ENCODE assay signal across 20 cellular contexts in genomic region chr12:85998074-85998473, GRCh38.
DNase-seq lines count a peak whose midpoint lies in the region; ATAC-seq and TF ChIP-seq lines count a peak whose summit lies in the region.
"Had no signal": no experiment of that assay in that cellular context is flagged by ENCODE, and none has a peak within 500 bp of the region (broad histone marks: within the 10 kb centered on the region; RNA-seq: fewer than 3 reads in every experiment).

No MANE protein-coding gene starts in this region.

- H2AK5ac ChIP-seq in mesendoderm (ENCODE audit: low read length), result no peak overlapping the region

- H3K4me2 ChIP-seq in GM23338, result no peak overlapping the region
- H3K4me2 ChIP-seq in mesendoderm (ENCODE audit: low read length), result no peak overlapping the region
- no peak overlapping the region for H3K4me2 ChIP-seq in osteoblast (ENCODE audit: insufficient read depth, low read length)
- H3K4me2 ChIP-seq: BLaER1 treated with 17β-estradiol and CSF1 and Interleukin-3, amounts not matched to agents 10 nM and 100 nM had no signal

- H3K4me1 ChIP-seq in GM23338 (ENCODE audit: insufficient read depth) (no peaks in the 10 kb centered on the region), mesendoderm (ENCODE audit: control insufficient read depth, low read depth, low read length) (no peaks in the 10 kb centered on the region), osteoblast (ENCODE audit: insufficient read depth, low read length) (no peaks in the 10 kb centered on the region)
- H3K4me1 ChIP-seq: Caco-2 had no signal

- H3K79me2 ChIP-seq in GM23338 (replicated peaks; ENCODE audit: insufficient read depth), result no peaks in the 10 kb centered on the region
- H3K79me2 ChIP-seq in mesendoderm (ENCODE audit: control insufficient read depth, insufficient read depth, low read length), result no peaks in the 10 kb centered on the region
- no peaks in the 10 kb centered on the region for H3K79me2 ChIP-seq in osteoblast (ENCODE audit: insufficient read depth, low read length)

- CTCF ChIA-PET in WTC11 (lab: Charles Lee), result no interaction called here

- no peak overlapping the region for H2BK5ac ChIP-seq in mesendoderm (ENCODE audit: low read length)

- H3F3A ChIP-seq in GM23338 (replicated peaks; ENCODE audit: low read depth), result no peaks in the 10 kb centered on the region

- H3K27me3 ChIP-seq in GM23338 (ENCODE audit: insufficient read depth), result no peaks in the 10 kb centered on the region
- no peaks in the 10 kb centered on the region for H3K27me3 ChIP-seq in mesendoderm (ENCODE audit: insufficient read depth, low read length, poor library complexity)
- H3K27me3 ChIP-seq in osteoblast (ENCODE audit: insufficient read depth, low read length), result no peaks in the 10 kb centered on the region
- H3K27me3 ChIP-seq: BLaER1 treated with 17β-estradiol and CSF1 and Interleukin-3, amounts not matched to agents 10 nM and 100 nM had no signal

- H3K27me3 Mint-ChIP-seq in GM23338 (ENCODE audit: insufficient read depth, low read depth, poor library complexity) (peaks cover 4% of the 10 kb centered on the region), WTC11 (ENCODE audit: low read depth) (peaks cover 6% of the 10 kb centered on the region; the same call in 1 of the 2 replicates)
- H3K27me3 Mint-ChIP-seq: B cell; CD4-positive, alpha-beta T cell had no signal

- H3K4me3 ChIP-seq in GM23338 (no peak overlapping the region), mesendoderm (ENCODE audit: low read length) (no peak overlapping the region), osteoblast (ENCODE audit: insufficient read depth, low read length) (no peak overlapping the region)
- H3K4me3 ChIP-seq: BLaER1 treated with 17β-estradiol and CSF1 and Interleukin-3, amounts not matched to agents 10 nM and 100 nM; GM12878 had no signal

- H3K27ac Mint-ChIP-seq in GM23338, result no peak overlapping the region
- H3K27ac Mint-ChIP-seq in WTC11, result no peak overlapping the region
- H3K27ac Mint-ChIP-seq: B cell; CD4-positive, alpha-beta T cell; CD8-positive, alpha-beta T cell had no signal

- no peak overlapping the region for H3K18ac ChIP-seq in mesendoderm (ENCODE audit: low read length)

- no peaks in the 10 kb centered on the region for H3K9me3 ChIP-seq in osteoblast (ENCODE audit: low read depth, low read length)
- H3K9me3 ChIP-seq: Caco-2 had no signal

- no peak overlapping the region for H3K4me3 Mint-ChIP-seq in GM23338
- no peak overlapping the region for H3K4me3 Mint-ChIP-seq in WTC11
- H3K4me3 Mint-ChIP-seq: B cell; CD4-positive, alpha-beta T cell; CD8-positive, alpha-beta T cell had no signal

- H3K9ac ChIP-seq in mesendoderm (ENCODE audit: low read length), result no peak overlapping the region
- H3K9ac ChIP-seq: BLaER1 treated with 17β-estradiol and CSF1 and Interleukin-3, amounts not matched to agents 10 nM and 100 nM had no signal

- H3K9me3 Mint-ChIP-seq in GM23338 (peaks cover 64% of the 10 kb centered on the region), WTC11 (peaks cover 66% of the 10 kb centered on the region)

- ATAC-seq in GM23338, result no peak
- no peak for ATAC-seq in WTC11
- ATAC-seq: CD8-positive, alpha-beta T cell; GM12878 had no signal

- no peak for TF ChIP-seq CTCF in GM23338 (conservative IDR thresholded peaks at IDR 0.05; ENCODE audit: low read depth in 2 of 2)
- no peak for TF ChIP-seq CTCF in WTC11 (IDR thresholded peaks at IDR 0.05)
- no peak for TF ChIP-seq CTCF in osteoblast (IDR thresholded peaks at IDR 0.05; ENCODE audit: extremely low read depth, low read depth, low read length)

- POLR2A ChIA-PET in WTC11 (lab: Charles Lee), result no interaction called here

- H2AFZ ChIP-seq in GM23338, result no peak overlapping the region
- H2AFZ ChIP-seq in osteoblast (ENCODE audit: low read length), result no peak overlapping the region

- no peak overlapping the region for H2BK15ac ChIP-seq in mesendoderm (replicated peaks; ENCODE audit: low read depth)

- H4K20me1 ChIP-seq in GM23338 (replicated peaks; ENCODE audit: insufficient read depth), result no peaks in the 10 kb centered on the region
- H4K20me1 ChIP-seq in osteoblast (ENCODE audit: insufficient read depth, low read length), result no peaks in the 10 kb centered on the region
- H4K20me1 ChIP-seq: BLaER1 treated with 17β-estradiol and CSF1 and Interleukin-3, amounts not matched to agents 10 nM and 100 nM had no signal

- no peak overlapping the region for H2BK120ac ChIP-seq in mesendoderm (ENCODE audit: low read depth, low read length)

- H4K8ac ChIP-seq in mesendoderm (ENCODE audit: low read depth, low read length), result no peak overlapping the region

- no peak overlapping the region for H3K4ac ChIP-seq in mesendoderm (ENCODE audit: low read depth, low read length)

- DNase-seq in GM23338 (ENCODE audit: low spot score) (peak; percentile 16), WTC11 (ENCODE audit: low spot score) (no peak), mesendoderm (peak; percentile 16), anterior cingulate cortex (lab: John Stamatoyannopoulos, UW) (no peak), NCI-H2171 treated with DMSO at 0.1 percent for 48 hours (lab: John Stamatoyannopoulos, UW) (no peak), osteoblast (ENCODE audit: insufficient read length, low spot score, missing footprints) (no peak)
- DNase-seq: 8988T; AML-193; Caco-2; Calu3; CD4-positive, alpha-beta T cell; CD8-positive, alpha-beta T cell; DMS79; DND-41; EL; GDM1 had no signal

- H3K23ac ChIP-seq in mesendoderm (ENCODE audit: low read length), result no peak overlapping the region

- H3K36me3 ChIP-seq in GM23338 (ENCODE audit: insufficient read depth), result peaks cover 18% of the 10 kb centered on the region
- no peaks in the 10 kb centered on the region for H3K36me3 ChIP-seq in mesendoderm (ENCODE audit: control insufficient read depth, insufficient read depth, low read length)
- no peaks in the 10 kb centered on the region for H3K36me3 ChIP-seq in osteoblast (ENCODE audit: insufficient read depth, low read length)
- H3K36me3 ChIP-seq: BLaER1 treated with 17β-estradiol and CSF1 and Interleukin-3, amounts not matched to agents 10 nM and 100 nM had no signal

- WGBS in mesendoderm (ENCODE audit: extremely low coverage, insufficient coverage, low lambda C conversion rate), result no CpG with 5 or more reads among the region's 2 CpGs

- H3K56ac ChIP-seq in mesendoderm (ENCODE audit: low read length), result no peak overlapping the region

- H3K9me2 ChIP-seq in GM23338 (ENCODE audit: insufficient read depth), result no peaks in the 10 kb centered on the region

- H3K36me3 Mint-ChIP-seq in GM23338 (ENCODE audit: low read depth), result peaks cover 57% of the 10 kb centered on the region
- peaks cover 56% of the 10 kb centered on the region for H3K36me3 Mint-ChIP-seq in WTC11
- H3K36me3 Mint-ChIP-seq: CD8-positive, alpha-beta T cell had no signal

- H3K4me1 Mint-ChIP-seq in GM23338 (no peaks in the 10 kb centered on the region; the same call in 2 of the 3 replicates), WTC11 (peaks cover 5% of the 10 kb centered on the region; the same call in 1 of the 2 replicates)
- H3K4me1 Mint-ChIP-seq: B cell had no signal

- H4K5ac ChIP-seq in mesendoderm (ENCODE audit: low read length), result no peak overlapping the region

- H3K27ac ChIP-seq in GM23338 (ENCODE audit: low read depth), result no peak overlapping the region
- H3K27ac ChIP-seq in mesendoderm (ENCODE audit: low read depth, low read length), result no peak overlapping the region
- H3K27ac ChIP-seq in osteoblast (ENCODE audit: low read depth, low read length), result no peak overlapping the region
- H3K27ac ChIP-seq: BLaER1 treated with 17β-estradiol and CSF1 and Interleukin-3, amounts not matched to agents 10 nM and 100 nM; C4-2B had no signal

- no peaks in the 10 kb centered on the region for H3K79me1 ChIP-seq in mesendoderm (ENCODE audit: low read length)

TF ChIP-seq in GM23338, 12 proteins besides CTCF, POLR2A, EP300 and RAD21:
- TF ChIP-seq EZH2phosphoT487 (IDR thresholded peaks at IDR 0.05; ENCODE audit: unreplicated experiment), result no peak

TF ChIP-seq in WTC11, 78 proteins besides CTCF, POLR2A, EP300 and RAD21:
- TF ChIP-seq ZNF317 (CRISPR knock-in tag; IDR thresholded peaks at IDR 0.05; ENCODE audit: borderline replicate concordance, low read depth) (0 out of 2 replicates have a peak, but pooled peaks have one; percentile 37), ERG (CRISPR knock-in tag; IDR thresholded peaks at IDR 0.05) (no peak)
TF ChIP-seq in WTC11: peak in this region for 1.

Comparison
In these comparisons a context has a peak if more than half of its experiments do, and no peak if none do; other contexts are left out.
1. DNase-seq: peak in GM23338 (single experiment) and mesendoderm (single experiment); none in WTC11 (single experiment), anterior cingulate cortex (0 of 58), NCI-H2171 treated with DMSO at 0.1 percent for 48 hours (single experiment) and osteoblast (single experiment).